Comparison of ENCODE assay signal across 26 cellular contexts in the genomic region with DNA sequence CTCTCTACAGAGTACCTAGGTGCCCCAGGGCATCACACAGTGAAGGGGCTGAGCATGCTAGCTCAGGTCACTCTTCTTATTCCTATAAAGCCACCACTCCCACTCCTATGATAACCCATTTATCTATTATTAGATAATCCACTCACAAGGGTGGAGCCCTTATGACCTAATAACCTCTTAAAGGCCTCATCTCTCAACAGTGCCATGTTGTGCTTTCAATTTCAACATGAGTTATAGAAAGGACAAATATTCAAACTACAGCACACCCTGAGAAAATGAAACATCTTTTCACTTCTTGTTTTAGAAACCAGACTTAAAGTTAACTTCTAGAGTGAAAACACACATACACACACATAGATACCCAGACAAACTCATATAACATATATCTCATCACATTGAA.
DNase-seq lines count a peak whose midpoint lies in the region; ATAC-seq, FAIRE-seq and TF ChIP-seq lines count a peak whose summit lies in the region.
"Had no signal": no experiment of that assay in that cellular context is flagged by ENCODE, and none has a peak within 500 bp of the region (broad histone marks: within the 10 kb centered on the region; RNA-seq: fewer than 3 reads in every experiment).

No MANE protein-coding gene starts in this region.

- TF ChIP-seq CTCF in K562 (IDR thresholded peaks at IDR 0.05 in 2 of 3, conservative IDR thresholded peaks at IDR 0.05 in 1 of 3; ENCODE audit: insufficient read depth in 2 of 3, low read depth in 1 of 3, low read length in 3 of 3): no peak

- ATAC-seq in GM18520 (IDR thresholded peaks at IDR 0.05; ENCODE audit: unreplicated experiment) (peak; percentile 78), HG02610 (IDR thresholded peaks at IDR 0.05; ENCODE audit: unreplicated experiment) (peak; percentile 94), HG03432 (IDR thresholded peaks at IDR 0.05; ENCODE audit: unreplicated experiment) (peak; percentile 93), K562 (no peak), GM21619 (IDR thresholded peaks at IDR 0.05; ENCODE audit: unreplicated experiment) (no peak), HG03280 (IDR thresholded peaks at IDR 0.05; ENCODE audit: unreplicated experiment) (no peak), HG03571 (IDR thresholded peaks at IDR 0.05; ENCODE audit: unreplicated experiment) (no peak)
- ATAC-seq: HepG2 had no signal

- H3K4me1 ChIP-seq in K562 (replicated peaks in 1 of 2; ENCODE audit: control insufficient read depth in 2 of 2, insufficient read depth in 2 of 2, low read length in 2 of 2): no peaks in the 10 kb centered on the region
- H3K4me1 ChIP-seq: BE2C, SJSA1 had no signal

- no peaks in the 10 kb centered on the region for H3K79me2 ChIP-seq in K562 (ENCODE audit: control insufficient read depth, insufficient read depth, low read length)

- no peaks in the 10 kb centered on the region for H3K36me3 ChIP-seq in K562 (ENCODE audit: control insufficient read depth, insufficient read depth, low read length)
- H3K36me3 ChIP-seq: BE2C, SJSA1 had no signal

- no peak for FAIRE-seq in K562 (lab: Jason Lieb, UNC)
- FAIRE-seq: GM18507, HepG2, RCC 7860 had no signal

- BruUV-seq in K562 (replicated peaks; lab: Mats Ljungman, UMichigan): no TSS peak

- no peaks in the 10 kb centered on the region for H3K27me3 ChIP-seq in K562 (ENCODE audit: control insufficient read depth in 2 of 2, insufficient read depth in 2 of 2, low read length in 2 of 2)
- H3K27me3 ChIP-seq: BE2C, SJSA1 had no signal

- no peak for TF ChIP-seq RAD21 in K562 (CRISPR knock-in tag; conservative IDR thresholded peaks at IDR 0.05 in 1 of 2, IDR thresholded peaks at IDR 0.05 in 1 of 2)

- no peak overlapping the region for H3K9ac ChIP-seq in K562 (ENCODE audit: insufficient read depth in 1 of 2, low read depth in 2 of 2, low read length in 2 of 2)

- no peak overlapping the region for H3K4me2 ChIP-seq in K562 (ENCODE audit: insufficient read depth, low read length)

- DNase-seq in K562 (ENCODE audit: extremely low read depth in 1 of 4, low spot score in 3 of 4): no peak
- DNase-seq: BE2C; CD4-positive, CD25-positive, alpha-beta regulatory T cell; EL; GF-D8; GOT3; HCEC 1CT; KBM-7; MM.1S; NCI-H1092; NCI-H1436 treated with DMSO at 0.1 percent for 48 hours; NCI-H2029; NCI-H748 treated with DMSO at 0.1 percent for 48 hours; OCI-M1; T1000 had no signal

- H4K20me1 ChIP-seq in K562 (replicated peaks; ENCODE audit: control insufficient read depth, insufficient read depth, low read length): no peaks in the 10 kb centered on the region

- no peaks in the 10 kb centered on the region; the same call in 1 of the 2 replicates for H3K9me3 ChIP-seq in K562 (replicated peaks; ENCODE audit: control insufficient read depth, insufficient read depth, low read depth, low read length)
- H3K9me3 ChIP-seq: BE2C, SJSA1 had no signal

- no peak overlapping the region for H3K4me3 ChIP-seq in K562
- H3K4me3 ChIP-seq: SJSA1 had no signal

- H3K9me1 ChIP-seq in K562 (ENCODE audit: control insufficient read depth, insufficient read depth, low read length): no peaks in the 10 kb centered on the region

- no peak for TF ChIP-seq EP300 in K562 (IDR thresholded peaks at IDR 0.05; ENCODE audit: low read length)

- no peak overlapping the region for H3K27ac ChIP-seq in K562 (ENCODE audit: extremely low read depth, low read depth, low read length)
- H3K27ac ChIP-seq: HL-60, SJSA1 had no signal

- POLR2A ChIA-PET in K562 (lab: Yijun Ruan, JAX): no interaction called here

- intact Hi-C loops in K562 (cut with micrococcal nuclease): no loop called here

- no peak for TF ChIP-seq POLR2A in K562 (conservative IDR thresholded peaks at IDR 0.05)

- in situ Hi-C loops in K562 (cut with MboI): no loop called here

- H2AFZ ChIP-seq in K562 (ENCODE audit: low read depth, low read length): no peak overlapping the region

- CTCF ChIA-PET in K562 (lab: Yijun Ruan, JAX; ENCODE audit: low intra/inter-chr PET ratio): interaction anchor here (0.6 kb wide), 1 partner anchor 1047 kb away, joined by 3 read pairs; no protein-coding TSS in a partner anchor

TF ChIP-seq in K562, 482 proteins besides CTCF, POLR2A, EP300 and RAD21:
- TF ChIP-seq, protein P1, sequence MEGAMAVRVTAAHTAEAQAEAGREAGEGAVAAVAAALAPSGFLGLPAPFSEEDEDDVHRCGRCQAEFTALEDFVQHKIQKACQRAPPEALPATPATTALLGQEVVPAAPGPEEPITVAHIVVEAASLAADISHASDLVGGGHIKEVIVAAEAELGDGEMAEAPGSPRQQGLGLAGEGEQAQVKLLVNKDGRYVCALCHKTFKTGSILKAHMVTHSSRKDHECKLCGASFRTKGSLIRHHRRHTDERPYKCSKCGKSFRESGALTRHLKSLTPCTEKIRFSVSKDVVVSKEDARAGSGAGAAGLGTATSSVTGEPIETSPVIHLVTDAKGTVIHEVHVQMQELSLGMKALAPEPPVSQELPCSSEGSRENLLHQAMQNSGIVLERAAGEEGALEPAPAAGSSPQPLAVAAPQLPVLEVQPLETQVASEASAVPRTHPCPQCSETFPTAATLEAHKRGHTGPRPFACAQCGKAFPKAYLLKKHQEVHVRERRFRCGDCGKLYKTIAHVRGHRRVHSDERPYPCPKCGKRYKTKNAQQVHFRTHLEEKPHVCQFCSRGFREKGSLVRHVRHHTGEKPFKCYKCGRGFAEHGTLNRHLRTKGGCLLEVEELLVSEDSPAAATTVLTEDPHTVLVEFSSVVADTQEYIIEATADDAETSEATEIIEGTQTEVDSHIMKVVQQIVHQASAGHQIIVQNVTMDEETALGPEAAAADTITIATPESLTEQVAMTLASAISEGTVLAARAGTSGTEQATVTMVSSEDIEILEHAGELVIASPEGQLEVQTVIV (CRISPR knock-in tag; IDR thresholded peaks at IDR 0.05; ENCODE audit: borderline replicate concordance): 0 out of 2 replicates have a peak, but pooled peaks have one; percentile 39
- TF ChIP-seq, protein P2, sequence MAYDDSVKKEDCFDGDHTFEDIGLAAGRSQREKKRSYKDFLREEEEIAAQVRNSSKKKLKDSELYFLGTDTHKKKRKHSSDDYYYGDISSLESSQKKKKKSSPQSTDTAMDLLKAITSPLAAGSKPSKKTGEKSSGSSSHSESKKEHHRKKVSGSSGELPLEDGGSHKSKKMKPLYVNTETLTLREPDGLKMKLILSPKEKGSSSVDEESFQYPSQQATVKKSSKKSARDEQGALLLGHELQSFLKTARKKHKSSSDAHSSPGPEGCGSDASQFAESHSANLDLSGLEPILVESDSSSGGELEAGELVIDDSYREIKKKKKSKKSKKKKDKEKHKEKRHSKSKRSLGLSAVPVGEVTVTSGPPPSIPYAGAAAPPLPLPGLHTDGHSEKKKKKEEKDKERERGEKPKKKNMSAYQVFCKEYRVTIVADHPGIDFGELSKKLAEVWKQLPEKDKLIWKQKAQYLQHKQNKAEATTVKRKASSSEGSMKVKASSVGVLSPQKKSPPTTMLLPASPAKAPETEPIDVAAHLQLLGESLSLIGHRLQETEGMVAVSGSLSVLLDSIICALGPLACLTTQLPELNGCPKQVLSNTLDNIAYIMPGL (CRISPR knock-in tag; IDR thresholded peaks at IDR 0.05): no peak
TF ChIP-seq in K562: peak in this region for 1.

Comparison
In these comparisons a context has a peak if more than half of its experiments do, and no peak if none do; other contexts are left out.
1. ATAC-seq: peak in GM18520 (single experiment), HG02610 (single experiment) and HG03432 (single experiment); none in K562 (single experiment), GM21619 (single experiment), HG03280 (single experiment) and HG03571 (single experiment).